17 cellular contexts compared by ENCODE assay signal in the genomic region with DNA sequence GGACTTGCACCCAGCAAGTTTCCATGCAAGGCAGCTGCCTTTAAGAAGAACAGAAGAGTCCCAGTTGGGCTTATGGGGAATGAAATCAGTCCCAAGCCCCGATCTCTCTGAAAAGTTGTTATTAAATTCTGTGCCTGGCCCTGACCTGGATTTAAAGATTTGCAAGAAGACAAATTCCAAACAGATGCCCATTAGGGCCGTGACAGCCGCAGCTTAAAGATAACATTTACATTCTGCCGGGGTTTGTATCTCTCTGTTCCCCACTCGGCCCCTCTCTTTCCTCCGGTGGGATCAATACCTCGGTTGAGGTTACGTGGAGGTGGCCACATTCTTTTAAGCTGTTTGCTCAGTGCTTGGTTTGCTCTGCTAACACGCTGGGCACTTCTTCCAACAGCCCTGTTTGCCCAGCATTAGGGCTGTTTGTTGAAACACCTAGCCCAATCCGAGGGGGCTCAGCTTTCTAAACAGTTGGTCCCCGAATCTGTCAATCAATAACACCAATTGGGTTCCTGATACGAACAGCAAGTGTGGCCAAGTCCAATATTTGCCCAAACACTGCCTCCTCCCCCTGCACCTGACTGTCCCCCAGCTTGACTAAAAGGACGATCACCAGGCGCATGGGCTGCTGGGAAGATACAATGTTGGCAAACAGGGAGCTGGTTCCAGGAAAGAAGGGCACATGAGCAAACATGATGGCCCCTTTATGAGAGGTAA.
DNase-seq lines count a peak whose midpoint lies in the region; ATAC-seq lines count a peak whose summit lies in the region.
"Had no signal": no experiment of that assay in that cellular context is flagged by ENCODE, and none has a peak within 500 bp of the region (broad histone marks: within the 10 kb centered on the region; RNA-seq: fewer than 3 reads in every experiment).

No MANE protein-coding gene starts in this region.

- no peak for ATAC-seq in GM21825 (IDR thresholded peaks at IDR 0.05; ENCODE audit: unreplicated experiment)
- ATAC-seq: activated naive CD4-positive, alpha-beta T cell treated with anti-CD3 and anti-CD28 coated beads, Interleukin-2, amount 50 U/mL, for 72 hours had no signal

- DNase-seq in COR-L47 (lab: John Stamatoyannopoulos, UW) (peak; percentile 88), NCI-H1930 (lab: John Stamatoyannopoulos, UW) (peak; percentile 65 to 80), SHP77 treated with DMSO at 0.1 percent for 48 hours (lab: John Stamatoyannopoulos, UW) (peak; percentile 82), mucosa of gallbladder (ENCODE audit: low spot score) (peak; percentile 53), NCI-H1048 (lab: John Stamatoyannopoulos, UW) (no peak), NOMO-1 (lab: John Stamatoyannopoulos, UW; ENCODE audit: unreplicated experiment in 2 of 2) (no peak)
- no peak for DNase-seq in stimulated activated naive CD4-positive, alpha-beta T cell treated with Interleukin-2 at 50 U/mL for 16 hours (lab: John Stamatoyannopoulos, UW)
- DNase-seq: activated CD4-positive, alpha-beta memory T cell treated with anti-CD3 and anti-CD28 coated beads for 36 hours; activated T-cell treated with anti-CD3 and anti-CD28 coated beads, Interleukin-2, amount 50 U/mL, for 24 hours; brain microvascular endothelial cell; dermis blood vessel endothelial cell; GF-D8; MG63; NCI-H446; PC-9 had no signal

Comparison
In these comparisons a context has a peak if more than half of its experiments do, and no peak if none do; other contexts are left out.
1. DNase-seq: peak in COR-L47 (single experiment), NCI-H1930 (2 of 2), SHP77 treated with DMSO at 0.1 percent for 48 hours (single experiment) and mucosa of gallbladder (single experiment); none in NCI-H1048 (single experiment), stimulated activated naive CD4-positive, alpha-beta T cell treated with Interleukin-2 at 50 U/mL for 16 hours (single experiment) and NOMO-1 (0 of 2).